ENCODE assay signal across 26 cellular contexts in genomic region chr13:50644081-50644871, GRCh38.
DNase-seq lines count a peak whose midpoint lies in the region; ATAC-seq and TF ChIP-seq lines count a peak whose summit lies in the region.
"Had no signal": no experiment of that assay in that cellular context is flagged by ENCODE, and none has a peak within 500 bp of the region (broad histone marks: within the 10 kb centered on the region; RNA-seq: fewer than 3 reads in every experiment).

No MANE protein-coding gene starts in this region.

- H3K4me3 ChIP-seq in MG63: no peak overlapping the region
- H3K4me3 ChIP-seq: esophagus muscularis mucosa, K562, lower lobe of right lung, sigmoid colon had no signal

- no peak for TF ChIP-seq CTCF in RWPE1 (conservative IDR thresholded peaks at IDR 0.05; ENCODE audit: low read depth)

- no peak overlapping the region for H3K27ac Mint-ChIP-seq in stimulated activated effector memory CD8-positive, alpha-beta T cell treated with anti-CD3 and anti-CD28 coated beads, Interleukin-12 subunit alpha, Interleukin-12 subunit beta, amount 100 ng/mL, for 72 hours
- H3K27ac Mint-ChIP-seq: activated B cell treated with CpG ODN at 0.5 μM for 24 hours; activated CD4-positive, alpha-beta memory T cell treated with anti-CD3 and anti-CD28 coated beads, Interleukin-2, amount 10 ng/mL, durations not matched to agents 7 days and 5 days; activated naive CD8-positive, alpha-beta T cell; CD8-positive, alpha-beta T cell had no signal

- no peaks in the 10 kb centered on the region for H3K36me3 ChIP-seq in MG63
- H3K36me3 ChIP-seq: esophagus muscularis mucosa, lower lobe of right lung, sigmoid colon had no signal

- H3K9me3 ChIP-seq in MG63: no peaks in the 10 kb centered on the region
- H3K9me3 ChIP-seq: esophagus muscularis mucosa, lower lobe of right lung, sigmoid colon had no signal

- no peak overlapping the region for H3K4me3 Mint-ChIP-seq in stimulated activated effector memory CD8-positive, alpha-beta T cell treated with anti-CD3 and anti-CD28 coated beads, Interleukin-12 subunit alpha, Interleukin-12 subunit beta, amount 100 ng/mL, for 72 hours
- H3K4me3 Mint-ChIP-seq: activated B cell treated with CpG ODN at 0.5 μM for 24 hours; activated CD4-positive, alpha-beta memory T cell treated with anti-CD3 and anti-CD28 coated beads, Interleukin-2, amount 10 ng/mL, durations not matched to agents 7 days and 5 days; activated naive CD8-positive, alpha-beta T cell; CD8-positive, alpha-beta T cell had no signal

- POLR2A ChIA-PET in RWPE1 (lab: Yijun Ruan, JAX; ENCODE audit: low non-redundant PET): no interaction called here

- DNase-seq in DMS153 (lab: John Stamatoyannopoulos, UW): peak; percentile 4
- no peak for DNase-seq in DMS153 treated with DMSO at 0.1 percent for 48 hours (lab: John Stamatoyannopoulos, UW; ENCODE audit: unreplicated experiment)
- DNase-seq in RWPE1 (ENCODE audit: low spot score): peak; percentile 54
- DNase-seq in epithelial cell of prostate (ENCODE audit: low read depth, low spot score): peak; percentile 89
- DNase-seq in ureter (ENCODE audit: low spot score): peak; percentile 64
- DNase-seq in stimulated activated effector memory CD8-positive, alpha-beta T cell treated with anti-CD3 and anti-CD28 coated beads, Interleukin-12 subunit alpha, Interleukin-12 subunit beta, amount 100 ng/mL, for 72 hours (ENCODE audit: low spot score in 2 of 2): no peak
- DNase-seq in NCI-H524 (lab: John Stamatoyannopoulos, UW): no peak
- no peak for DNase-seq in MG63
- DNase-seq: 8988T; activated B cell treated with CpG ODN at 0.5 μM for 24 hours; activated CD4-positive, alpha-beta memory T cell treated with anti-CD3 and anti-CD28 coated beads, Interleukin-2, amount 10 ng/mL, durations not matched to agents 7 days and 5 days; aorta; CD8-positive, alpha-beta T cell; effector CD8-positive, alpha-beta T cell; GF-D8; hypothalamus; lower lobe of right lung; NCI-H2171 treated with DMSO at 0.1 percent for 48 hours; NCI-H526 treated with DMSO at 0.1 percent for 48 hours; RPMI8226; sigmoid colon; stimulated activated naive CD8-positive, alpha-beta T cell treated with anti-CD3 and anti-CD28 coated beads, Interleukin-15, Interleukin-2, amounts not matched to agents 100 U/mL and 50 U/mL, for 24 hours; T1000 had no signal

- H3K27ac ChIP-seq in RWPE1: peak overlapping the region; percentile 60
- H3K27ac ChIP-seq in epithelial cell of prostate: peak overlapping the region; percentile 79
- H3K27ac ChIP-seq: esophagus muscularis mucosa, lower lobe of right lung, sigmoid colon had no signal

- no peaks in the 10 kb centered on the region for H3K4me1 Mint-ChIP-seq in stimulated activated effector memory CD8-positive, alpha-beta T cell treated with anti-CD3 and anti-CD28 coated beads, Interleukin-12 subunit alpha, Interleukin-12 subunit beta, amount 100 ng/mL, for 72 hours
- H3K4me1 Mint-ChIP-seq: activated CD4-positive, alpha-beta memory T cell treated with anti-CD3 and anti-CD28 coated beads, Interleukin-2, amount 10 ng/mL, durations not matched to agents 7 days and 5 days had no signal

- no peaks in the 10 kb centered on the region for H3K27me3 ChIP-seq in MG63
- H3K27me3 ChIP-seq: esophagus muscularis mucosa, sigmoid colon had no signal

- no peak for ATAC-seq in stimulated activated effector memory CD8-positive, alpha-beta T cell treated with anti-CD3 and anti-CD28 coated beads, Interleukin-12 subunit alpha, Interleukin-12 subunit beta, amount 100 ng/mL, for 72 hours
- ATAC-seq: CD8-positive, alpha-beta T cell; K562; lower lobe of right lung; stimulated activated naive CD8-positive, alpha-beta T cell treated with anti-CD3 and anti-CD28 coated beads, Interleukin-15, Interleukin-2, amounts not matched to agents 100 U/mL and 50 U/mL, for 24 hours had no signal

- no peaks in the 10 kb centered on the region for H3K36me3 Mint-ChIP-seq in stimulated activated effector memory CD8-positive, alpha-beta T cell treated with anti-CD3 and anti-CD28 coated beads, Interleukin-12 subunit alpha, Interleukin-12 subunit beta, amount 100 ng/mL, for 72 hours
- H3K36me3 Mint-ChIP-seq: activated naive CD8-positive, alpha-beta T cell; CD8-positive, alpha-beta T cell had no signal

- CTCF ChIA-PET in RWPE1 (lab: Yijun Ruan, JAX): interaction anchor here (0.6 to 0.7 kb wide), 3 partner anchors 12 to 748 kb away, joined by 3 to 7 read pairs (median 3); no protein-coding TSS in a partner anchor

- no peaks in the 10 kb centered on the region for H3K9me3 Mint-ChIP-seq in stimulated activated effector memory CD8-positive, alpha-beta T cell treated with anti-CD3 and anti-CD28 coated beads, Interleukin-12 subunit alpha, Interleukin-12 subunit beta, amount 100 ng/mL, for 72 hours
- H3K9me3 Mint-ChIP-seq: activated B cell treated with CpG ODN at 0.5 μM for 24 hours; activated CD4-positive, alpha-beta memory T cell treated with anti-CD3 and anti-CD28 coated beads, Interleukin-2, amount 10 ng/mL, durations not matched to agents 7 days and 5 days; CD8-positive, alpha-beta T cell had no signal

Comparison
In these comparisons a context has a peak if more than half of its experiments do, and no peak if none do; other contexts are left out.
1. DNase-seq: peak in DMS153 (single experiment), RWPE1 (single experiment), epithelial cell of prostate (single experiment) and ureter (single experiment); none in DMS153 treated with DMSO at 0.1 percent for 48 hours (single experiment), stimulated activated effector memory CD8-positive, alpha-beta T cell treated with anti-CD3 and anti-CD28 coated beads, Interleukin-12 subunit alpha, Interleukin-12 subunit beta, amount 100 ng/mL, for 72 hours (0 of 2), NCI-H524 (0 of 2) and MG63 (single experiment).